2 cellular contexts compared by ENCODE assay signal in the genomic region with DNA sequence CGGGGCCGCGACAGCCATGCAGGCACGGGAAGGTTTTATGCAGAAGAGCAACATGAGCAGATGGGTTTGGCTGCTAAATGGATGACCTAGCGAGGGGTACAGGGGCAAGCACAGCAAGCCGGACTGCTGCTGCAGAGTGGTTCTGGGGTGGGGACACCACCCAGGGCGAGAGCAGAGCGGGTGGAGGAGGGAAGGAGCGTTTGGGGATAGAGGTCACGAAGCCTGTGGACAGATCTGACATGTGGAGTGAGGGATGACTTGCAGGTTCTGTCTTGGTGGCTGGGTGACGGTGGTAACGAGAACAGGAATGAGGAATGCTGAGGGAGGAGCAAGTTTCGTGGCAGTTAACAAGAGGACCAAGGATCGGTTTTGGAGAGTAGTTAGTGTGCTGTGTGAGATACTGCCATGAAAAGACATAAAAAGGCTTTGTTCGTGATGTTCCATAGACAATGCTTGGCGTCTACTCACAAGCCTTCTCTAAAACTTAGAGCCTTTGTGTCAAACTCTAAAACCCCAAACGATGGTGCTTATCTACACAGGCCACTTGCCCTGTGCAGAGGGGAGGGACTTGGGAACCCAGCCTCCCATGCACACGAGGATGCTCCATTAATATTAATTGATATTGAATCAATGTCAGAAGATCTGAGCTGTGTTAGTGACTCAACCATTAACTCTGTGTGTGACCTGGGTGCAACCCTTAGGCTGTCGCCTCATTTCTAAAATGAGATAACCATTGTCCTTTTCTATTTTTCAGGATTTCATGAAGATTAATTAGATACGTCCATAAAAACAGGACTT.
TF ChIP-seq lines count a peak whose summit lies in the region.

No MANE protein-coding gene starts in this region.

TF ChIP-seq in GM23338, 12 proteins besides CTCF, POLR2A, EP300 and RAD21:
- TF ChIP-seq NANOG (IDR thresholded peaks at IDR 0.05; ENCODE audit: borderline replicate concordance) (no peak), CREB1 (CRISPR knock-in tag; IDR thresholded peaks at IDR 0.05; ENCODE audit: low read depth) (no peak), JUNB (IDR thresholded peaks at IDR 0.05; ENCODE audit: unreplicated experiment) (no peak), EZH2phosphoT487 (IDR thresholded peaks at IDR 0.05; ENCODE audit: unreplicated experiment) (no peak), ZNF114 (CRISPR knock-in tag; IDR thresholded peaks at IDR 0.05) (no peak), ZNF462 (CRISPR knock-in tag; IDR thresholded peaks at IDR 0.05) (no peak)
- TF ChIP-seq, protein P1, sequence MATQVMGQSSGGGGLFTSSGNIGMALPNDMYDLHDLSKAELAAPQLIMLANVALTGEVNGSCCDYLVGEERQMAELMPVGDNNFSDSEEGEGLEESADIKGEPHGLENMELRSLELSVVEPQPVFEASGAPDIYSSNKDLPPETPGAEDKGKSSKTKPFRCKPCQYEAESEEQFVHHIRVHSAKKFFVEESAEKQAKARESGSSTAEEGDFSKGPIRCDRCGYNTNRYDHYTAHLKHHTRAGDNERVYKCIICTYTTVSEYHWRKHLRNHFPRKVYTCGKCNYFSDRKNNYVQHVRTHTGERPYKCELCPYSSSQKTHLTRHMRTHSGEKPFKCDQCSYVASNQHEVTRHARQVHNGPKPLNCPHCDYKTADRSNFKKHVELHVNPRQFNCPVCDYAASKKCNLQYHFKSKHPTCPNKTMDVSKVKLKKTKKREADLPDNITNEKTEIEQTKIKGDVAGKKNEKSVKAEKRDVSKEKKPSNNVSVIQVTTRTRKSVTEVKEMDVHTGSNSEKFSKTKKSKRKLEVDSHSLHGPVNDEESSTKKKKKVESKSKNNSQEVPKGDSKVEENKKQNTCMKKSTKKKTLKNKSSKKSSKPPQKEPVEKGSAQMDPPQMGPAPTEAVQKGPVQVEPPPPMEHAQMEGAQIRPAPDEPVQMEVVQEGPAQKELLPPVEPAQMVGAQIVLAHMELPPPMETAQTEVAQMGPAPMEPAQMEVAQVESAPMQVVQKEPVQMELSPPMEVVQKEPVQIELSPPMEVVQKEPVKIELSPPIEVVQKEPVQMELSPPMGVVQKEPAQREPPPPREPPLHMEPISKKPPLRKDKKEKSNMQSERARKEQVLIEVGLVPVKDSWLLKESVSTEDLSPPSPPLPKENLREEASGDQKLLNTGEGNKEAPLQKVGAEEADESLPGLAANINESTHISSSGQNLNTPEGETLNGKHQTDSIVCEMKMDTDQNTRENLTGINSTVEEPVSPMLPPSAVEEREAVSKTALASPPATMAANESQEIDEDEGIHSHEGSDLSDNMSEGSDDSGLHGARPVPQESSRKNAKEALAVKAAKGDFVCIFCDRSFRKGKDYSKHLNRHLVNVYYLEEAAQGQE (IDR thresholded peaks at IDR 0.05; ENCODE audit: unreplicated experiment), result no peak
TF ChIP-seq in GM23338: peak in this region for 0.

TF ChIP-seq in GM12878, 131 proteins besides CTCF, POLR2A, EP300 and RAD21:
- no peak for TF ChIP-seq TCF7 (IDR thresholded peaks at IDR 0.05; ENCODE audit: borderline replicate concordance)
- no peak for TF ChIP-seq RCOR1 (conservative IDR thresholded peaks at IDR 0.05; ENCODE audit: low read depth, low read length)
- TF ChIP-seq PAX8 (IDR thresholded peaks at IDR 0.05), result no peak
- no peak for TF ChIP-seq STAT3 (IDR thresholded peaks at IDR 0.05; ENCODE audit: low read depth, low read length)
- TF ChIP-seq, protein P2, sequence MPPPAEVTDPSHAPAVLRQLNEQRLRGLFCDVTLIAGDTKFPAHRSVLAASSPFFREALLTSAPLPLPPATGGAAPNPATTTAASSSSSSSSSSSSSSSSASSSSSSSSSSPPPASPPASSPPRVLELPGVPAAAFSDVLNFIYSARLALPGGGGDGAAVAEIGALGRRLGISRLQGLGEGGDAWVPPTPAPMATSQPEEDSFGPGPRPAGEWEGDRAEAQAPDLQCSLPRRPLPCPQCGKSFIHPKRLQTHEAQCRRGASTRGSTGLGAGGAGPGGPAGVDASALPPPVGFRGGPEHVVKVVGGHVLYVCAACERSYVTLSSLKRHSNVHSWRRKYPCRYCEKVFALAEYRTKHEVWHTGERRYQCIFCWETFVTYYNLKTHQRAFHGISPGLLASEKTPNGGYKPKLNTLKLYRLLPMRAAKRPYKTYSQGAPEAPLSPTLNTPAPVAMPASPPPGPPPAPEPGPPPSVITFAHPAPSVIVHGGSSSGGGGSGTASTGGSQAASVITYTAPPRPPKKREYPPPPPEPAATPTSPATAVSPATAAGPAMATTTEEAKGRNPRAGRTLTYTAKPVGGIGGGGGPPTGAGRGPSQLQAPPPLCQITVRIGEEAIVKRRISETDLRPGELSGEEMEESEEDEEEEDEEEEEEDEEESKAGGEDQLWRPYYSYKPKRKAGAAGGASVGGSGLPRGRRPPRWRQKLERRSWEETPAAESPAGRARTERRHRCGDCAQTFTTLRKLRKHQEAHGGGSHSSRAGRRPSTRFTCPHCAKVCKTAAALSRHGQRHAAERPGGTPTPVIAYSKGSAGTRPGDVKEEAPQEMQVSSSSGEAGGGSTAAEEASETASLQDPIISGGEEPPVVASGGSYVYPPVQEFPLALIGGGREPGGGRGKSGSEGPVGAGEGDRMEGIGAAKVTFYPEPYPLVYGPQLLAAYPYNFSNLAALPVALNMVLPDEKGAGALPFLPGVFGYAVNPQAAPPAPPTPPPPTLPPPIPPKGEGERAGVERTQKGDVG (CRISPR knock-in tag; IDR thresholded peaks at IDR 0.05), result no peak
- TF ChIP-seq PAX5 (IDR thresholded peaks at IDR 0.05; ENCODE audit: borderline replicate concordance, low read depth, low read length), result no peak
- no peak for TF ChIP-seq NFXL1 (IDR thresholded peaks at IDR 0.05; ENCODE audit: borderline replicate concordance)
- no peak for TF ChIP-seq SMC3 (IDR thresholded peaks at IDR 0.05; ENCODE audit: borderline replicate concordance, low read length)
- no peak for TF ChIP-seq MEF2B (IDR thresholded peaks at IDR 0.05; ENCODE audit: partially characterized antibody, poor library complexity, severe bottlenecking)
- no peak for TF ChIP-seq GATAD2B (conservative IDR thresholded peaks at IDR 0.05; ENCODE audit: low read depth)
